ENCODE assay signal across 8 cellular contexts in the genomic region with DNA sequence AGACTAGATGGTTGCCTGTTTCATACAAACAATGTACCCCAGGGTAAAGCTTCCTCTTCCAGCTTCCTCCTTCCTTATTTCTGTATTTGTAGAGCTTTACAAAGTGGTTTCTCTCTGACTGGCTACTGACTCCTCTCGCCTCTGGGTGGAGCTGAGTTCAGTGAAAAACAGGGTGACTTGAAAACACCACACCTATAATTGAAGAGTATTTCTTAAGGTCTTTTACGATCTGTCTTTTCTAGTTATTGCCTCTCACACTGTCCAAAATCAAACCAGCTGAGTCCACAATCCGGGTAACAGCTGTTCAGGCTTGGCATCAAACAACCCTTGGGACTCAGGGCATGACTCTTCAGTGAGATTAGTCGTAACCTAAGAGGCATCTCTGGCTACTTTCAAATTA.
A peak's percentile ranks its signal among the peaks of the same experiment; 100 is the strongest.
DNase-seq lines count a peak whose midpoint lies in the region; ATAC-seq and TF ChIP-seq lines count a peak whose summit lies in the region.

No MANE protein-coding gene starts in this region.

- ATAC-seq in GM18517 (IDR thresholded peaks at IDR 0.05; ENCODE audit: unreplicated experiment) (peak; percentile 54), HG02678 (IDR thresholded peaks at IDR 0.05; ENCODE audit: unreplicated experiment) (peak; percentile 80), left lung (peak; percentile 83)
- ATAC-seq in activated T-cell treated with anti-CD3 and anti-CD28 coated beads, Interleukin-2, amount 50 U/mL, for 72 hours (replicated peaks in 1 of 2) = no peak

- H3K36me3 ChIP-seq in SK-N-MC (ENCODE audit: insufficient read depth, low read length) (no peaks in the 10 kb centered on the region), left lung (no peaks in the 10 kb centered on the region)
- no peaks in the 10 kb centered on the region for H3K36me3 ChIP-seq in effector memory CD4-positive, alpha-beta T cell (ENCODE audit: control insufficient read depth, insufficient read depth, low read length)

- H3K27me3 Mint-ChIP-seq in activated T-cell treated with anti-CD3 and anti-CD28 coated beads, Interleukin-2, amount 50 U/mL, for 72 hours (ENCODE audit: low read depth) = peaks cover 32% of the 10 kb centered on the region

- H3K4me1 Mint-ChIP-seq in activated T-cell treated with anti-CD3 and anti-CD28 coated beads, Interleukin-2, amount 50 U/mL, for 72 hours (ENCODE audit: low read depth) = peaks cover 28% of the 10 kb centered on the region

- peak overlapping the region; percentile 68; the same call in 1 of the 2 replicates for H3K27ac ChIP-seq in SK-N-MC
- peak overlapping the region in 1 of 2 donors; percentile 87 for H3K27ac ChIP-seq in left lung
- H3K27ac ChIP-seq in effector memory CD4-positive, alpha-beta T cell (ENCODE audit: insufficient read depth, low read length, poor library complexity, severe bottlenecking) = no peak overlapping the region

- H3K4me1 ChIP-seq in left lung = peaks cover 0 to 33% of the 10 kb centered on the region in 2 donors
- no peaks in the 10 kb centered on the region for H3K4me1 ChIP-seq in effector memory CD4-positive, alpha-beta T cell (ENCODE audit: control insufficient read depth, insufficient read depth, low read length, poor library complexity, severe bottlenecking)

- H3K9me3 Mint-ChIP-seq in activated T-cell treated with anti-CD3 and anti-CD28 coated beads, Interleukin-2, amount 50 U/mL, for 72 hours = no peaks in the 10 kb centered on the region

- no peaks in the 10 kb centered on the region for H3K36me3 Mint-ChIP-seq in activated T-cell treated with anti-CD3 and anti-CD28 coated beads, Interleukin-2, amount 50 U/mL, for 72 hours (ENCODE audit: insufficient read depth in 2 of 2)

- H3K9ac ChIP-seq in SK-N-MC (ENCODE audit: insufficient read length) = no peak overlapping the region

- H3K27ac Mint-ChIP-seq in activated T-cell treated with anti-CD3 and anti-CD28 coated beads, Interleukin-2, amount 50 U/mL, for 72 hours = no peak overlapping the region

- no peak for DNase-seq in SK-N-MC (ENCODE audit: low read depth, low spot score)
- DNase-seq in left lung = peak in 1 of 2 donors; percentile 49
- no peak for DNase-seq in HK-2 (ENCODE audit: unreplicated experiment)
- DNase-seq in activated T-cell treated with anti-CD3 and anti-CD28 coated beads, Interleukin-2, amount 50 U/mL, for 72 hours = no peak
- DNase-seq in NCI-H2081 treated with DMSO at 0.1 percent for 48 hours (lab: John Stamatoyannopoulos, UW) = no peak
- no peak for DNase-seq in effector memory CD4-positive, alpha-beta T cell

- H3K27me3 ChIP-seq in left lung = no peaks in the 10 kb centered on the region
- H3K27me3 ChIP-seq in effector memory CD4-positive, alpha-beta T cell (replicated peaks; ENCODE audit: control insufficient read depth, insufficient read depth, low read length, poor library complexity, severe bottlenecking) = no peaks in the 10 kb centered on the region

- H3K4me3 Mint-ChIP-seq in activated T-cell treated with anti-CD3 and anti-CD28 coated beads, Interleukin-2, amount 50 U/mL, for 72 hours = no peak overlapping the region

- no peak overlapping the region for H3K4me3 ChIP-seq in SK-N-MC
- H3K4me3 ChIP-seq in left lung = no peak overlapping the region
- H3K4me3 ChIP-seq in effector memory CD4-positive, alpha-beta T cell (ENCODE audit: insufficient read depth, low read depth, low read length, poor library complexity, severe bottlenecking) = no peak overlapping the region

- no peak for TF ChIP-seq CTCF in left lung (IDR thresholded peaks at IDR 0.05)

- intact Hi-C loops in left lung (cut with DNase I) = no loop called here

- H3K9me3 ChIP-seq in SK-N-MC (ENCODE audit: low read depth, low read length) (no peaks in the 10 kb centered on the region; the same call in 1 of the 2 replicates), left lung (no peaks in the 10 kb centered on the region)
- H3K9me3 ChIP-seq in effector memory CD4-positive, alpha-beta T cell (ENCODE audit: control insufficient read depth, low read length) = no peaks in the 10 kb centered on the region

Comparison
In these comparisons a context has a peak if more than half of its experiments do, and no peak if none do; other contexts are left out.
1. ATAC-seq: peak in GM18517 (single experiment), HG02678 (single experiment) and left lung (single experiment); none in activated T-cell treated with anti-CD3 and anti-CD28 coated beads, Interleukin-2, amount 50 U/mL, for 72 hours (0 of 2).